ENCODE assay signal across 1 cellular context in the genomic region with DNA sequence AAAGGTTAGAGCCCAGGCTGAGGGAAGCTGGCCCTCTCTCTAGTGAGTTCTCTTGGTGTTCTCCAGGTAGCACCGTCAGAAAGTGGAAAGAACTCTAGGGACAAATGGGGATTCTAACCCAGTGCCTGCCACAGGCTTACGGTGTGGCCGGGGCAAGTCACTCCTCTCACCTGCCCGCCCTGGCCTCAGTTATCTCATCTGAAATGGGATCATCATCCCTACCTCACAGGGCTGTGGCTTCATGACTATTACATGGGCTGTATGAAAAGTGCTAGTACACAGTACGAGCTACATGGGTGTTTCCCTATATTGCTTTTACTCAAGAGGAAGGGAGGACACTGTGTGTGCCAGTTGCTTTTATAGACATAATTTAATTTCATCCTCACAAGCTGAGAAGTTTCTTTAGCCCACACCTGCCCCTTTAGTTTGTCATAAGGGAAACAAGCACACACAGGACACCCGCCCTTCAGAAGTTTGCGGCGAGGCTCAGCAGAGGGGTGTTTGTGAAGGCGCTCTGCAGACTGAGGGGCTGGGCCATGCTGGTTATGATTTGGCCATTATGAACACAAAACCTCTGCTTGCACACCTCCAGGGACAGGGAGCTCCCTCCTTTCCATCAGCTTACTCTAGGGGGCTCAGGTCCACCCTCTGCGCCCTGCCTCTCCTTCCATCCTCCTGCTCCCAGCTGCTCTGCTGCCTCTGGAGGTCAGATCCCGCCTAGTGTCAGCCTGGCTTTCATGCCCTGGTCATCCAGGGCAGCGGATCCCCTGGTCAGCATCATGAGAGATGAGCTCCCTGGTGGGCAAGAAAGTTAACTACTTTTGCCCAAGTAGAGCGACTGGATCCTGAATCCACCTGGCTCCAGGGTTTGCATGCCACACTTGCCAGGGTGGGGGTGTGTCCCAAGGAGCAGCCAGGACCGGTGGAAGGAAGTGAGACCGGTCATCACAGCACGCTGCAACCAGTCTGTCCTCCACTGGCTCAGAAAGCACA.
A peak's percentile ranks its signal among the peaks of the same experiment; 100 is the strongest.
TF ChIP-seq lines count a peak whose summit lies in the region.

No MANE protein-coding gene starts in this region.

TF ChIP-seq in H1, 55 proteins besides CTCF, POLR2A, EP300 and RAD21:
- TF ChIP-seq FOSL1 (IDR thresholded peaks at IDR 0.05; ENCODE audit: insufficient read depth, low read depth, low read length) (no peak), SP1 (IDR thresholded peaks at IDR 0.05; ENCODE audit: low read depth, low read length) (peak; percentile 85), TBP (IDR thresholded peaks at IDR 0.05; ENCODE audit: low read depth, low read length) (0 out of 2 replicates have a peak, but pooled peaks have one; percentile 15), RNF2 (IDR thresholded peaks at IDR 0.05; ENCODE audit: borderline replicate concordance, low read depth, low read length, missing control alignments, poor library complexity, severe bottlenecking) (no peak), RFX5 (IDR thresholded peaks at IDR 0.05; ENCODE audit: borderline replicate concordance, low read depth, low read length) (no peak), EGR1 (IDR thresholded peaks at IDR 0.05; ENCODE audit: borderline replicate concordance, low read depth, low read length) (0 out of 2 replicates have a peak, but pooled peaks have one; percentile 8), CREB1 (IDR thresholded peaks at IDR 0.05) (no peak), KDM1A (IDR thresholded peaks at IDR 0.05; ENCODE audit: borderline replicate concordance, low read length) (peak; percentile 83; the same call in 1 of the 2 replicates)
- TF ChIP-seq, protein P1, sequence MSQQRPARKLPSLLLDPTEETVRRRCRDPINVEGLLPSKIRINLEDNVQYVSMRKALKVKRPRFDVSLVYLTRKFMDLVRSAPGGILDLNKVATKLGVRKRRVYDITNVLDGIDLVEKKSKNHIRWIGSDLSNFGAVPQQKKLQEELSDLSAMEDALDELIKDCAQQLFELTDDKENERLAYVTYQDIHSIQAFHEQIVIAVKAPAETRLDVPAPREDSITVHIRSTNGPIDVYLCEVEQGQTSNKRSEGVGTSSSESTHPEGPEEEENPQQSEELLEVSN (IDR thresholded peaks at IDR 0.05) = 0 out of 2 replicates have a peak, but pooled peaks have one; percentile 23
